In genomic region chr4:94508256-94508655, GRCh38 we compare ENCODE assay signal across 12 cellular contexts. TPM values are rescaled to one million over a fixed set of nuclear protein-coding genes. Genes with fewer than 3 reads are reported as not detected.
DNase-seq lines count a peak whose midpoint lies in the region; ATAC-seq, FAIRE-seq and TF ChIP-seq lines count a peak whose summit lies in the region.
"Had no signal": no experiment of that assay in that cellular context is flagged by ENCODE, and none has a peak within 500 bp of the region (broad histone marks: within the 10 kb centered on the region; RNA-seq: fewer than 3 reads in every experiment).

No MANE protein-coding gene starts in this region.

- DNase-seq in PC-3 (no peak), epithelial cell of prostate (ENCODE audit: low read depth, low spot score) (no peak), keratinocyte (ENCODE audit: low read depth, low spot score) (no peak), smooth muscle cell (lab: John Stamatoyannopoulos, UW; ENCODE audit: unreplicated experiment) (no peak), urothelium cell line (ENCODE audit: low spot score) (no peak), T-helper 2 cell (no peak)
- no peak for DNase-seq in activated CD4-positive, alpha-beta T cell treated with anti-CD3 and anti-CD28 coated beads for 4 hours
- DNase-seq: activated CD8-positive, alpha-beta memory T cell treated with anti-CD3 and anti-CD28 coated beads, Interleukin-2, amount 10 ng/mL, durations not matched to agents 7 days and 5 days; erythroblast; NCI-H1417 treated with DMSO at 0.1 percent for 48 hours had no signal

- 42% methylated on average over 1 of the region's 1 CpG for WGBS in smooth muscle cell (ENCODE audit: low lambda C conversion rate)

- POLR2A ChIA-PET in PC-3 (lab: Charles Lee; ENCODE audit: unreplicated experiment): interaction anchor here (0.6 kb wide), 1 partner anchor 58 kb away, joined by 3 read pairs; no protein-coding TSS in a partner anchor

- no peaks in the 10 kb centered on the region for H3K9me2 ChIP-seq in PC-3 (replicated peaks; ENCODE audit: low read length)

- H3K27me3 ChIP-seq in PC-3 (ENCODE audit: low read length) (no peaks in the 10 kb centered on the region), keratinocyte (ENCODE audit: control insufficient read depth, extremely low read depth, insufficient read depth, low read length) (no peaks in the 10 kb centered on the region), smooth muscle cell (ENCODE audit: low read depth) (no peaks in the 10 kb centered on the region)
- H3K27me3 ChIP-seq: ovary had no signal

- TF ChIP-seq CTCF in PC-3 (conservative IDR thresholded peaks at IDR 0.05; ENCODE audit: low read depth, low read length) (no peak), keratinocyte (optimal IDR thresholded peaks at IDR 0.05 in 1 of 3, IDR thresholded peaks at IDR 0.05 in 1 of 3, conservative IDR thresholded peaks at IDR 0.05 in 1 of 3; ENCODE audit: extremely low read depth in 1 of 3, insufficient read depth in 2 of 3, low read length in 3 of 3) (no peak), smooth muscle cell (IDR thresholded peaks at IDR 0.05; ENCODE audit: borderline replicate concordance, insufficient read depth, poor library complexity, severe bottlenecking) (no peak)

- H3F3A ChIP-seq in PC-3 (ENCODE audit: low read length, unreplicated experiment): no peaks in the 10 kb centered on the region
- H3F3A ChIP-seq in smooth muscle cell (ENCODE audit: low read depth): peaks cover 12% of the 10 kb centered on the region

- H3K27ac ChIP-seq in PC-3 (ENCODE audit: low read length) (peak overlapping the region; percentile 77), epithelial cell of prostate (peak overlapping the region; percentile 51), keratinocyte (ENCODE audit: control insufficient read depth, insufficient read depth, low read length) (peak overlapping the region; percentile 45), smooth muscle cell (ENCODE audit: low read depth) (peak overlapping the region; percentile 71)
- H3K27ac ChIP-seq: ovary had no signal

- H3K36me3 ChIP-seq in PC-3 (ENCODE audit: low read depth, low read length) (peaks cover 3% of the 10 kb centered on the region; the same call in 1 of the 2 replicates), keratinocyte (ENCODE audit: control insufficient read depth in 2 of 2, extremely low read depth in 1 of 2, insufficient read depth in 2 of 2, low read length in 2 of 2) (no peaks in the 10 kb centered on the region), smooth muscle cell (ENCODE audit: low read depth) (no peaks in the 10 kb centered on the region)
- H3K36me3 ChIP-seq: ovary had no signal

- H3K4me2 ChIP-seq in PC-3 (ENCODE audit: low read length) (peak overlapping the region; percentile 32), keratinocyte (ENCODE audit: control insufficient read depth, extremely low read depth, insufficient read depth, low read depth, low read length) (no peak overlapping the region), smooth muscle cell (peak overlapping the region; percentile 72)

- H2AFZ ChIP-seq in PC-3 (ENCODE audit: low read length): no peak overlapping the region
- no peak overlapping the region for H2AFZ ChIP-seq in keratinocyte (ENCODE audit: control insufficient read depth, low read length)
- H2AFZ ChIP-seq in smooth muscle cell (ENCODE audit: low read depth): no peak overlapping the region

- dilution Hi-C loops in keratinocyte (cut with MboI; ENCODE audit: extremely low pct_ligation_motif_present, low sequenced_read_pairs): no loop called here

- H3K9ac ChIP-seq in PC-3 (ENCODE audit: low read length) (peak overlapping the region; percentile 32), keratinocyte (ENCODE audit: control insufficient read depth, extremely low read depth, insufficient read depth, low read length) (no peak overlapping the region), smooth muscle cell (ENCODE audit: low read depth) (peak overlapping the region; percentile 15)

- H3K4me3 ChIP-seq in PC-3 (ENCODE audit: low read length) (no peak overlapping the region), keratinocyte (ENCODE audit: control insufficient read depth in 2 of 3, extremely low read depth in 1 of 3, insufficient read depth in 2 of 3, low read depth in 1 of 3, low read length in 3 of 3) (no peak overlapping the region), smooth muscle cell (no peak overlapping the region)
- H3K4me3 ChIP-seq: ovary had no signal

- no peaks in the 10 kb centered on the region for H4K20me1 ChIP-seq in PC-3 (ENCODE audit: low read length)
- peaks cover 3% of the 10 kb centered on the region for H4K20me1 ChIP-seq in keratinocyte (ENCODE audit: control insufficient read depth, extremely low read depth, insufficient read depth, low read length)
- H4K20me1 ChIP-seq in smooth muscle cell (ENCODE audit: low read depth): no peaks in the 10 kb centered on the region

- H3K4me1 ChIP-seq in PC-3 (ENCODE audit: insufficient read depth, low read length) (peaks cover 16% of the 10 kb centered on the region), keratinocyte (ENCODE audit: control insufficient read depth, extremely low read depth, insufficient read depth, low read length) (peaks cover 22% of the 10 kb centered on the region), smooth muscle cell (ENCODE audit: low read depth) (peaks cover 12% of the 10 kb centered on the region)

- CTCF ChIA-PET in PC-3 (lab: Charles Lee): no interaction called here

- no peaks in the 10 kb centered on the region for H3K9me1 ChIP-seq in keratinocyte (ENCODE audit: control insufficient read depth, extremely low read depth, insufficient read depth, low read length)

- intact Hi-C loops in PC-3 (cut with micrococcal nuclease): no loop called here

- no peaks in the 10 kb centered on the region for H3K9me3 ChIP-seq in PC-3 (ENCODE audit: low read length)
- H3K9me3 ChIP-seq in keratinocyte (ENCODE audit: control insufficient read depth, low read depth, low read length): no peaks in the 10 kb centered on the region
- no peaks in the 10 kb centered on the region for H3K9me3 ChIP-seq in smooth muscle cell (replicated peaks; ENCODE audit: low read depth)
- H3K9me3 ChIP-seq: ovary had no signal

- BruUV-seq in PC-3 (replicated peaks; lab: Mats Ljungman, UMichigan): no TSS peak

- 0 out of 2 replicates have a peak, but pooled peaks cover 14% of the 10 kb centered on the region for H3K79me2 ChIP-seq in PC-3 (ENCODE audit: low read length)
- H3K79me2 ChIP-seq in keratinocyte (ENCODE audit: control insufficient read depth, insufficient read depth, low read length): peaks cover 82% of the 10 kb centered on the region
- peaks cover 79% of the 10 kb centered on the region for H3K79me2 ChIP-seq in smooth muscle cell (ENCODE audit: low read depth)

- FAIRE-seq in keratinocyte (lab: Jason Lieb, UNC) (no peak), urothelium cell line (lab: Jason Lieb, UNC) (no peak)

- ATAC-seq in PC-3: no peak
- no peak for ATAC-seq in GM18861 (IDR thresholded peaks at IDR 0.05; ENCODE audit: unreplicated experiment)
- ATAC-seq: activated CD8-positive, alpha-beta memory T cell treated with anti-CD3 and anti-CD28 coated beads, Interleukin-2, amount 10 ng/mL, durations not matched to agents 7 days and 5 days had no signal

RNA-seq across cellular contexts. Expression of gene PDLIM5, which starts 56.5 kb away (rescaled TPM):
- total RNA-seq in PC-3 (2014; rRNA removed) (30.7 and 57.8 TPM in 2 replicates), smooth muscle cell (150 and 182 TPM in 2 replicates)
- polyA plus RNA-seq in keratinocyte (112 to 123 TPM (median 121 TPM) in 3 replicates), smooth muscle cell (129 and 144 TPM in 2 replicates)
- polyA plus RNA-seq in keratinocyte (2011; ENCODE audit: low read depth): 70.2 TPM
- 86.5 and 117 TPM in 2 replicates for polyA plus RNA-seq in keratinocyte (2011; cell fraction: cytosol; rRNA removed)
- polyA plus RNA-seq in keratinocyte (2011; cell fraction: nucleus; rRNA removed): 138 and 152 TPM in 2 replicates
- 42.5 and 63.4 TPM in 2 replicates for polyA plus RNA-seq in keratinocyte (2012; ENCODE audit: low replicate concordance)
- polyA minus RNA-seq in keratinocyte: 185 to 420 TPM (median 373 TPM) in 3 replicates
- 88.2 TPM for polyA minus RNA-seq in keratinocyte (2011; cell fraction: cytosol; rRNA and poly(A)+ RNA removed)
- 164 and 306 TPM in 2 replicates for polyA minus RNA-seq in keratinocyte (2011; cell fraction: nucleus; rRNA and poly(A)+ RNA removed)
